34 cellular contexts compared by ENCODE assay signal in the genomic region with DNA sequence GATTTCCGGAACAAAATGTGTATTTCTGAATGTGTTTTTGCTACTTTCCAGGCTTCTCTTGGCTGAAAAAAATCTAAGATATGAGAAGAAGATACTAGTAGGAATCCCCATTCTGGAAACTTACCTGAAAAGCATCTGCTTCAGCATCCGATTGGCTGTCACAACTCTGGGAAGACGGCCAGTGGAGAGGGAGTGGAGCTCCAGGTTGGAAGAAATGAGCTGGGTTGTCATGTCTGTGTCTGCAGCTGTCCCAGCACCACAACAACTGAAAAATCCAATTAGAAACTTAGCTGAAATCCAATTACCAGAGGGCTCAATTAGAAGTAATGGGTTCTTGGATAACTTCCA. TPM values are rescaled to one million over a fixed set of nuclear protein-coding genes. Genes with fewer than 3 reads are reported as not detected.
DNase-seq lines count a peak whose midpoint lies in the region; ATAC-seq, FAIRE-seq and TF ChIP-seq lines count a peak whose summit lies in the region.
"Had no signal": no experiment of that assay in that cellular context is flagged by ENCODE, and none has a peak within 500 bp of the region (broad histone marks: within the 10 kb centered on the region; RNA-seq: fewer than 3 reads in every experiment).

No MANE protein-coding gene starts in this region.

- H4K20me1 ChIP-seq in HepG2 (ENCODE audit: insufficient read depth, low read length) (no peaks in the 10 kb centered on the region; the same call in none of the 2 replicates), PC-3 (ENCODE audit: low read length) (peaks cover 25% of the 10 kb centered on the region), smooth muscle cell (ENCODE audit: low read depth) (peaks cover 35% of the 10 kb centered on the region)

- peaks cover 15% of the 10 kb centered on the region for H3F3A ChIP-seq in PC-3 (ENCODE audit: low read length, unreplicated experiment)
- no peaks in the 10 kb centered on the region for H3F3A ChIP-seq in smooth muscle cell (ENCODE audit: low read depth)

- CTCF ChIA-PET in HepG2 (lab: Yijun Ruan, JAX; ENCODE audit: low intra/inter-chr PET ratio, low total read pairs) (no interaction called here), PC-3 (lab: Charles Lee) (interaction anchor here (1.2 to 1.9 kb wide), 2 partner anchors 19 to 125 kb away, joined by 3 to 8 read pairs; no protein-coding TSS in a partner anchor)

- TF ChIP-seq POLR2A in right lobe of liver (IDR thresholded peaks at IDR 0.05) (no peak), HepG2 (IDR thresholded peaks at IDR 0.05; ENCODE audit: insufficient read depth in 1 of 2, low read depth in 2 of 2, low read length in 2 of 2) (no peak)

- TF ChIP-seq EP300 in HepG2 (IDR thresholded peaks at IDR 0.05; ENCODE audit: low read depth in 2 of 2, low read length in 2 of 2), result no peak
- TF ChIP-seq EP300 in HepG2 (CRISPR knock-in tag; IDR thresholded peaks at IDR 0.05; ENCODE audit: borderline replicate concordance), result no peak

- H3K27me3 ChIP-seq in right lobe of liver, result no peaks in the 10 kb centered on the region
- H3K27me3 ChIP-seq in HepG2 (ENCODE audit: control insufficient read depth in 1 of 2, insufficient read depth in 2 of 2, low read length in 2 of 2), result peaks cover 0 to 6% of the 10 kb centered on the region in 2 experiments; a peak in 1 of 5 replicates
- no peaks in the 10 kb centered on the region for H3K27me3 ChIP-seq in PC-3 (ENCODE audit: low read length)
- H3K27me3 ChIP-seq in smooth muscle cell (ENCODE audit: low read depth), result no peaks in the 10 kb centered on the region
- no peaks in the 10 kb centered on the region for H3K27me3 ChIP-seq in heart right ventricle
- H3K27me3 ChIP-seq: pancreas, right atrium auricular region, thyroid gland had no signal

- peaks cover 0 to 53% (median 22%) of the 10 kb centered on the region in 4 donors for H3K36me3 ChIP-seq in right lobe of liver
- peaks cover 13 to 57% of the 10 kb centered on the region in 2 experiments for H3K36me3 ChIP-seq in HepG2 (replicated peaks in 1 of 2; ENCODE audit: control insufficient read depth in 1 of 2, insufficient read depth in 2 of 2, low read length in 2 of 2)
- H3K36me3 ChIP-seq in PC-3 (ENCODE audit: low read depth, low read length), result peaks cover 64% of the 10 kb centered on the region
- peaks cover 33% of the 10 kb centered on the region for H3K36me3 ChIP-seq in smooth muscle cell (ENCODE audit: low read depth)
- H3K36me3 ChIP-seq in heart right ventricle, result peaks cover 0 to 71% (median 46%) of the 10 kb centered on the region in 9 donors

- peaks cover 46% of the 10 kb centered on the region for H3K79me2 ChIP-seq in HepG2 (ENCODE audit: insufficient read depth, low read length)
- H3K79me2 ChIP-seq in PC-3 (ENCODE audit: low read length), result peaks cover 75% of the 10 kb centered on the region
- H3K79me2 ChIP-seq in smooth muscle cell (ENCODE audit: low read depth), result peaks cover 60% of the 10 kb centered on the region

- TF ChIP-seq CTCF in right lobe of liver (IDR thresholded peaks at IDR 0.05) (no peak), HepG2 (CRISPR knock-in tag; IDR thresholded peaks at IDR 0.05) (no peak), PC-3 (conservative IDR thresholded peaks at IDR 0.05; ENCODE audit: low read depth, low read length) (no peak), chondrocyte (IDR thresholded peaks at IDR 0.05) (no peak), smooth muscle cell (IDR thresholded peaks at IDR 0.05; ENCODE audit: borderline replicate concordance, insufficient read depth, poor library complexity, severe bottlenecking) (no peak), heart right ventricle (IDR thresholded peaks at IDR 0.05) (no peak)

- H3K9ac ChIP-seq in HepG2 (ENCODE audit: insufficient read depth, low read depth, low read length), result no peak overlapping the region
- no peak overlapping the region for H3K9ac ChIP-seq in PC-3 (ENCODE audit: low read length)
- H3K9ac ChIP-seq in smooth muscle cell (ENCODE audit: low read depth), result no peak overlapping the region

- POLR2A ChIA-PET in HepG2 (lab: Yijun Ruan, JAX) (no interaction called here), PC-3 (lab: Charles Lee; ENCODE audit: unreplicated experiment) (interaction anchor here (1.3 kb wide), 1 partner anchor 19 kb away, joined by 3 read pairs; no protein-coding TSS in a partner anchor)

- DNase-seq in right lobe of liver, result no peak
- no peak for DNase-seq in HepG2 (ENCODE audit: low spot score)
- DNase-seq in PC-3, result no peak
- no peak for DNase-seq in chondrocyte (ENCODE audit: low spot score)
- no peak for DNase-seq in smooth muscle cell (lab: John Stamatoyannopoulos, UW; ENCODE audit: unreplicated experiment)
- no peak for DNase-seq in activated CD4-positive, alpha-beta T cell treated with anti-CD3 and anti-CD28 coated beads, Interleukin-2, amount 50 U/mL, for 1 hour
- no peak for DNase-seq in heart right ventricle
- DNase-seq in AG20443 (ENCODE audit: low spot score), result no peak
- DNase-seq: activated CD4-positive, alpha-beta T cell treated with anti-CD3 and anti-CD28 coated beads, Interleukin-2, amount 10 ng/mL, durations not matched to agents 7 days and 5 days; activated naive CD8-positive, alpha-beta T cell treated with anti-CD3 and anti-CD28 coated beads for 36 hours; CD8-positive, alpha-beta T cell; DMS153; effector CD4-positive, alpha-beta T cell; GDM1; hypothalamus; KBM-7; mucosa of descending colon; NCI-H510A; nephron progenitor cell; NK-92 treated with Interleukin-12 subunit alpha and Interleukin-12 subunit beta, amount 100 ng/mL, for 24 hours; pancreas; thyroid gland; WERI-Rb-1 had no signal

- peak overlapping the region; percentile 72 for H3K27ac Mint-ChIP-seq in chondrocyte (ENCODE audit: unreplicated experiment)
- H3K27ac Mint-ChIP-seq: activated CD4-positive, alpha-beta T cell treated with anti-CD3 and anti-CD28 coated beads, Interleukin-2, amount 10 ng/mL, durations not matched to agents 7 days and 5 days; activated naive CD8-positive, alpha-beta T cell treated with anti-CD3 and anti-CD28 coated beads for 36 hours; activated T-helper 17 cell treated with anti-CD3 and anti-CD28 coated beads, Interleukin-2, amount 50 U/mL, for 72 hours; CD8-positive, alpha-beta T cell; nephron progenitor cell had no signal

- no peaks in the 10 kb centered on the region for H3K9me2 ChIP-seq in PC-3 (replicated peaks; ENCODE audit: low read length)

- no peaks in the 10 kb centered on the region for H3K27me3 Mint-ChIP-seq in chondrocyte (ENCODE audit: low read depth)
- H3K27me3 Mint-ChIP-seq: activated CD4-positive, alpha-beta T cell treated with anti-CD3 and anti-CD28 coated beads, Interleukin-2, amount 10 ng/mL, durations not matched to agents 7 days and 5 days; activated naive CD8-positive, alpha-beta T cell treated with anti-CD3 and anti-CD28 coated beads for 36 hours; activated T-helper 17 cell treated with anti-CD3 and anti-CD28 coated beads, Interleukin-2, amount 50 U/mL, for 72 hours; stimulated activated naive CD8-positive, alpha-beta T cell treated with anti-CD3 and anti-CD28 coated beads, Interleukin-15, Interleukin-2, amounts not matched to agents 100 ng/mL and 50 ng/mL, for 24 hours had no signal

- H3K9me3 Mint-ChIP-seq in chondrocyte (ENCODE audit: low read depth), result peaks cover 3% of the 10 kb centered on the region
- H3K9me3 Mint-ChIP-seq: activated naive CD8-positive, alpha-beta T cell treated with anti-CD3 and anti-CD28 coated beads for 36 hours; stimulated activated naive CD8-positive, alpha-beta T cell treated with anti-CD3 and anti-CD28 coated beads, Interleukin-15, Interleukin-2, amounts not matched to agents 100 ng/mL and 50 ng/mL, for 24 hours had no signal

- no peak overlapping the region for H3K4me3 Mint-ChIP-seq in chondrocyte (ENCODE audit: unreplicated experiment)
- H3K4me3 Mint-ChIP-seq: activated CD4-positive, alpha-beta T cell treated with anti-CD3 and anti-CD28 coated beads, Interleukin-2, amount 10 ng/mL, durations not matched to agents 7 days and 5 days; activated naive CD8-positive, alpha-beta T cell treated with anti-CD3 and anti-CD28 coated beads for 36 hours; CD8-positive, alpha-beta T cell had no signal

- in situ Hi-C loops in HepG2 (cut with HindIII; ENCODE audit: extremely low pct_ligation_motif_present, low pct_unique_long_range_greater_than_20kb), result no loop called here

- no peak overlapping the region for H2AFZ ChIP-seq in HepG2 (ENCODE audit: low read length)
- no peak overlapping the region for H2AFZ ChIP-seq in PC-3 (ENCODE audit: low read length)
- no peak overlapping the region for H2AFZ ChIP-seq in smooth muscle cell (ENCODE audit: low read depth)

- TF ChIP-seq RAD21 in HepG2 (CRISPR knock-in tag; IDR thresholded peaks at IDR 0.05), result no peak

- H3K9me3 ChIP-seq in right lobe of liver, result no peaks in the 10 kb centered on the region
- H3K9me3 ChIP-seq in HepG2 (ENCODE audit: low read length), result no peaks in the 10 kb centered on the region
- H3K9me3 ChIP-seq in PC-3 (ENCODE audit: low read length), result no peaks in the 10 kb centered on the region
- H3K9me3 ChIP-seq in smooth muscle cell (replicated peaks; ENCODE audit: low read depth), result no peaks in the 10 kb centered on the region
- peaks cover 0 to 4% (median 0%) of the 10 kb centered on the region in 11 donors for H3K9me3 ChIP-seq in heart right ventricle
- H3K9me3 ChIP-seq: mucosa of descending colon, pancreas, right atrium auricular region, thyroid gland had no signal

- H3K27ac ChIP-seq in right lobe of liver, result peak overlapping the region in 2 of 3 donors; percentile 15 to 35
- H3K27ac ChIP-seq in HepG2 (ENCODE audit: extremely low read length, insufficient read depth, low read length), result no peak overlapping the region
- peak overlapping the region; percentile 97 for H3K27ac ChIP-seq in PC-3 (ENCODE audit: low read length)
- H3K27ac ChIP-seq in smooth muscle cell (ENCODE audit: low read depth), result peak overlapping the region; percentile 70
- H3K27ac ChIP-seq in heart right ventricle, result no peak overlapping the region
- H3K27ac ChIP-seq: pancreas, right atrium auricular region, SK-N-MC, thyroid gland, WERI-Rb-1 had no signal

- H3K4me1 ChIP-seq in right lobe of liver (peaks cover 0 to 42% (median 8%) of the 10 kb centered on the region in 4 donors), HepG2 (ENCODE audit: insufficient read depth, low read length) (peaks cover 32% of the 10 kb centered on the region), PC-3 (ENCODE audit: insufficient read depth, low read length) (peaks cover 39% of the 10 kb centered on the region), smooth muscle cell (ENCODE audit: low read depth) (peaks cover 7% of the 10 kb centered on the region), heart right ventricle (peaks cover 0 to 30% (median 16%) of the 10 kb centered on the region in 9 donors)

- intact Hi-C loops in right lobe of liver (cut with DNase I) (no loop called here), HepG2 (cut with micrococcal nuclease; ENCODE audit: unreplicated experiment) (no loop called here), PC-3 (cut with micrococcal nuclease) (no loop called here), heart right ventricle (cut with DNase I) (no loop called here)

- H3K4me1 Mint-ChIP-seq in chondrocyte (ENCODE audit: low read depth), result peaks cover 36% of the 10 kb centered on the region

- no peak for FAIRE-seq in HepG2 (lab: Jason Lieb, UNC)
- FAIRE-seq: frontal cortex, GM18507, H1, islet of Langerhans, pancreas had no signal

- 83% methylated on average over 3 of the region's 3 CpGs for WGBS in right lobe of liver (ENCODE audit: insufficient coverage, low coverage, low lambda C conversion rate, missing lambda C conversion rate)
- WGBS in HepG2 (ENCODE audit: low lambda C conversion rate), result 98% methylated on average over 3 of the region's 3 CpGs
- WGBS in smooth muscle cell (ENCODE audit: low lambda C conversion rate), result 95% methylated on average over 3 of the region's 3 CpGs
- 88 to 96% methylated on average over 3 of the region's 3 CpGs for WGBS in heart right ventricle, 2 donors

- no TSS peak for BruUV-seq in HepG2 (replicated peaks; lab: Mats Ljungman, UMichigan)
- no TSS peak for BruUV-seq in PC-3 (replicated peaks; lab: Mats Ljungman, UMichigan)

- H3K4me3 ChIP-seq in right lobe of liver (no peak overlapping the region), HepG2 (replicated peaks in 1 of 3; ENCODE audit: insufficient read depth in 1 of 3, low read depth in 2 of 3, low read length in 3 of 3) (no peak overlapping the region), PC-3 (ENCODE audit: low read length) (peak overlapping the region; percentile 55), smooth muscle cell (no peak overlapping the region), heart right ventricle (no peak overlapping the region)
- H3K4me3 ChIP-seq: mucosa of descending colon, pancreas, right atrium auricular region, SK-N-MC, thyroid gland had no signal

- ATAC-seq in right lobe of liver (no peak), HepG2 (no peak), PC-3 (peak; percentile 48), heart right ventricle (no peak)
- ATAC-seq: activated T-helper 17 cell treated with anti-CD3 and anti-CD28 coated beads, Interleukin-2, amount 50 U/mL, for 72 hours; CD8-positive, alpha-beta T cell; mucosa of descending colon; pancreas had no signal

- no peak overlapping the region for H3K4me2 ChIP-seq in HepG2 (ENCODE audit: low read depth, low read length)
- H3K4me2 ChIP-seq in PC-3 (ENCODE audit: low read length), result peak overlapping the region; percentile 97
- H3K4me2 ChIP-seq in smooth muscle cell, result peak overlapping the region; percentile 26

- peaks cover 34% of the 10 kb centered on the region for H3K36me3 Mint-ChIP-seq in chondrocyte (ENCODE audit: low read depth)

RNA-seq across cellular contexts. Expression of a gene that starts 3.0 kb away (rescaled TPM):
- total RNA-seq in right lobe of liver (100 to 1,000 TPM in 2 of 6 experiments, 10 to 100 TPM in 4; 76.4 to 196 (median 96.8) TPM), HepG2 (2016; rRNA removed; fragmentation: Illumina TruSeq; extraction: Trizol) (259 and 395 TPM in 2 replicates), PC-3 (2014; rRNA removed) (314 and 372 TPM in 2 replicates), chondrocyte (105 to 132 TPM (median 108 TPM) in 3 replicates), smooth muscle cell (279 and 302 TPM in 2 replicates), heart right ventricle (100 to 1,000 TPM; 148 to 182 (median 162) TPM)
- total RNA-seq in HepG2 (2016; cell fraction: cytosol; rRNA removed; fragmentation: Illumina TruSeq; extraction: Trizol; ENCODE audit: low read depth), result 81.7 and 96.6 TPM in 2 replicates
- total RNA-seq in HepG2 (2016; cell fraction: insoluble cytoplasmic fraction; rRNA removed; fragmentation: Illumina TruSeq; extraction: Trizol), result 268 and 419 TPM in 2 replicates
- 127 and 128 TPM in 2 replicates for total RNA-seq in HepG2 (2016; cell fraction: membrane; rRNA removed; fragmentation: Illumina TruSeq; extraction: Trizol)
- 111 and 118 TPM in 2 replicates for total RNA-seq in HepG2 (2016; cell fraction: nucleus; rRNA removed; fragmentation: Illumina TruSeq; extraction: Trizol)
- polyA plus RNA-seq in HepG2 (2011; rRNA removed) (261 and 291 TPM in 2 replicates), smooth muscle cell (246 and 280 TPM in 2 replicates), heart right ventricle (100 to 1,000 TPM; 252 to 308 TPM)
- 283 and 308 TPM in 2 replicates for polyA plus RNA-seq in HepG2 (2011; cell fraction: cytosol; rRNA removed)
- polyA plus RNA-seq in HepG2 (2011; cell fraction: nucleus; rRNA removed), result 63.6 and 73.0 TPM in 2 replicates
- 163 and 239 TPM in 2 replicates for polyA plus RNA-seq in HepG2 (2012)
- polyA plus RNA-seq in HepG2 (2016; cell fraction: cytosol; fragmentation: Illumina TruSeq; extraction: Trizol; ENCODE audit: low read depth), result 101 and 108 TPM in 2 replicates
- 433 and 456 TPM in 2 replicates for polyA plus RNA-seq in HepG2 (2016; cell fraction: insoluble cytoplasmic fraction; fragmentation: Illumina TruSeq; extraction: Trizol; ENCODE audit: low read depth)
- 121 and 132 TPM in 2 replicates for polyA plus RNA-seq in HepG2 (2016; cell fraction: membrane; fragmentation: Illumina TruSeq; extraction: Trizol; ENCODE audit: low read depth)
- 139 and 158 TPM in 2 replicates for polyA plus RNA-seq in HepG2 (2016; cell fraction: nucleus; fragmentation: Illumina TruSeq; extraction: Trizol; ENCODE audit: insufficient read depth, low read depth)
- polyA minus RNA-seq in HepG2 (2011; rRNA and poly(A)+ RNA removed; ENCODE audit: low replicate concordance), result 167 and 496 TPM in 2 replicates
- polyA minus RNA-seq in HepG2 (2011; cell fraction: cytosol; rRNA and poly(A)+ RNA removed), result 83.8 and 88.1 TPM in 2 replicates
- polyA minus RNA-seq in HepG2 (2011; cell fraction: nucleus; rRNA and poly(A)+ RNA removed), result 83.6 and 97.7 TPM in 2 replicates

RNA-seq across cellular contexts. Expression of a gene that starts 38.0 kb away (rescaled TPM):
- not detected for total RNA-seq in right lobe of liver
- not detected in 2 replicates for total RNA-seq in HepG2 (2016; rRNA removed; fragmentation: Illumina TruSeq; extraction: Trizol)
- total RNA-seq in HepG2 (2016; cell fraction: cytosol; rRNA removed; fragmentation: Illumina TruSeq; extraction: Trizol; ENCODE audit: low read depth), result not detected in 2 replicates
- not detected in 2 replicates for total RNA-seq in HepG2 (2016; cell fraction: insoluble cytoplasmic fraction; rRNA removed; fragmentation: Illumina TruSeq; extraction: Trizol)
- not detected in 2 replicates for total RNA-seq in HepG2 (2016; cell fraction: membrane; rRNA removed; fragmentation: Illumina TruSeq; extraction: Trizol)
- not detected in 2 replicates for total RNA-seq in HepG2 (2016; cell fraction: nucleus; rRNA removed; fragmentation: Illumina TruSeq; extraction: Trizol)
- polyA plus RNA-seq in HepG2 (2011; rRNA removed), result not detected in 2 replicates
- polyA plus RNA-seq in HepG2 (2011; cell fraction: cytosol; rRNA removed), result not detected in 2 replicates
- not detected in 2 replicates for polyA plus RNA-seq in HepG2 (2011; cell fraction: nucleus; rRNA removed)
- not detected in 2 replicates for polyA plus RNA-seq in HepG2 (2012)
- polyA plus RNA-seq in HepG2 (2016; cell fraction: cytosol; fragmentation: Illumina TruSeq; extraction: Trizol; ENCODE audit: low read depth), result not detected in 2 replicates
- polyA plus RNA-seq in HepG2 (2016; cell fraction: insoluble cytoplasmic fraction; fragmentation: Illumina TruSeq; extraction: Trizol; ENCODE audit: low read depth), result not detected in 2 replicates
- polyA plus RNA-seq in HepG2 (2016; cell fraction: membrane; fragmentation: Illumina TruSeq; extraction: Trizol; ENCODE audit: low read depth), result not detected in 2 replicates
- not detected in 2 replicates for polyA plus RNA-seq in HepG2 (2016; cell fraction: nucleus; fragmentation: Illumina TruSeq; extraction: Trizol; ENCODE audit: insufficient read depth, low read depth)
- polyA minus RNA-seq in HepG2 (2011; rRNA and poly(A)+ RNA removed; ENCODE audit: low replicate concordance), result not detected in 2 replicates
- not detected in 2 replicates for polyA minus RNA-seq in HepG2 (2011; cell fraction: cytosol; rRNA and poly(A)+ RNA removed)
- not detected in 2 replicates for polyA minus RNA-seq in HepG2 (2011; cell fraction: nucleus; rRNA and poly(A)+ RNA removed)
- not detected in 2 replicates for total RNA-seq in PC-3 (2014; rRNA removed)
- total RNA-seq in chondrocyte, result not detected in 3 replicates
- not detected in 2 replicates for total RNA-seq in smooth muscle cell
- polyA plus RNA-seq in smooth muscle cell, result not detected in 2 replicates
- total RNA-seq in heart right ventricle, result under 1 TPM in 1 of 10 donors, not detected in 9; 0.68 TPM
- polyA plus RNA-seq in heart right ventricle, result under 1 TPM in 1 of 2 donors, not detected in 1; 0.03 TPM
- total RNA-seq: activated CD4-positive, alpha-beta T cell treated with anti-CD3 and anti-CD28 coated beads, Interleukin-2, amount 10 ng/mL, durations not matched to agents 7 days and 5 days; activated naive CD8-positive, alpha-beta T cell treated with anti-CD3 and anti-CD28 coated beads for 36 hours; activated T-helper 17 cell treated with anti-CD3 and anti-CD28 coated beads, Interleukin-2, amount 50 U/mL, for 72 hours; CD8-positive, alpha-beta T cell; frontal cortex; HT-29; liver; mucosa of descending colon; pancreas; right atrium auricular region; T-helper 2 cell treated with Interferon-gamma antibody and Interleukin-4, amounts not matched to agents 100 ng/mL and 5 ng/mL, for 36 hours; thyroid gland had no signal
- polyA plus RNA-seq: liver had no signal

Comparison
In these comparisons a context has a peak if more than half of its experiments do, and no peak if none do; other contexts are left out.
1. H3K27ac ChIP-seq: peak in right lobe of liver (2 of 3), PC-3 (single experiment) and smooth muscle cell (single experiment); none in HepG2 (single experiment) and heart right ventricle (0 of 10).